Comparison of ENCODE assay signal across 3 cellular contexts in the genomic region with DNA sequence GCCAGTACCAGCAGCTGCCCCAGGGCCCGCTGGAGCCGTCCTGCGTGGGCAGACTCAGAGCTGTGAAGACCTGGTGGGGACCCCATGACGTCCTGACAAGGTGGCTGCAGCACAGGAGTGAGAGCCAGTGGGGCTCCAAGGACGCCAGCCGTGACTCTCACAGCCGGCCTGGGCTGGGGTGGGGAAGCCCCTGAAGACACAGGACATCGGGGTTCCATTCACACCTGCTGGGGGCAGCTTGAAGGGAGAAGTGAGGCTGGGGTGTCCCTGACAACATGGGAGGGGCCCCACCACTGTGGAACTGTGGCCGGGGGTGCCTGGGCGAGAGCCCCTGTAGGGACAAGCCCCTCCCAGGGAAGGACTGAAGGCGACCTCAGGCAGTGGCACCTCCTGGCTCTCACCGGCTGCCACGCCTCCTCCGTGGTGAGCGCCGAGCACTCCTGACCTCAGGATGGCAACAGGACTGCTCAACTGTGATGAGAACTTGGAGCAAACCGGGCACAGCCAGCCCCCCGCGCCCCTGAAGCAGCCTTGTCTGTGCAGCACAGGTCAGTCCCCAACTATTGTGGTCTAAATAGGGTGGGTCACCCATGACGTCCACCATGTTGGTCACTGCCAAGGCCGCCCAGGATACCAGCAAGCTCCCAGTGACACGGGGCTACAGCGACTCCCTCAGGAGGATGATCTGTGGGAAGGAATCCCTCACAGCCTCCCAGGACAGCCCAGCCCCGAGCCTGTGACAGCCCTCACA.
TF ChIP-seq lines count a peak whose summit lies in the region.

No MANE protein-coding gene starts in this region.

TF ChIP-seq in SK-N-SH, 30 proteins besides CTCF, POLR2A, EP300 and RAD21:
- no peak for TF ChIP-seq SMC3 (IDR thresholded peaks at IDR 0.05; ENCODE audit: low read depth, low read length)
- TF ChIP-seq ELF1 (IDR thresholded peaks at IDR 0.05): no peak
- TF ChIP-seq GATA2 (CRISPR knock-in tag; IDR thresholded peaks at IDR 0.05): no peak
- TF ChIP-seq RCOR1 (IDR thresholded peaks at IDR 0.05; ENCODE audit: low read length): no peak
- TF ChIP-seq TCF12 (IDR thresholded peaks at IDR 0.05): no peak
- TF ChIP-seq MXI1 (IDR thresholded peaks at IDR 0.05; ENCODE audit: low read depth, low read length): no peak

TF ChIP-seq in SK-N-SH treated with all-trans-retinoic acid at 6 μM for 48 hours, 23 proteins besides CTCF, POLR2A, EP300 and RAD21:
- no peak for TF ChIP-seq TOX (CRISPR knock-in tag; IDR thresholded peaks at IDR 0.05; ENCODE audit: borderline replicate concordance)
- no peak for TF ChIP-seq TCF4 (CRISPR knock-in tag; IDR thresholded peaks at IDR 0.05; ENCODE audit: borderline replicate concordance)
- no peak for TF ChIP-seq ZFP3 (CRISPR knock-in tag; IDR thresholded peaks at IDR 0.05)
- TF ChIP-seq ZFP30 (CRISPR knock-in tag; IDR thresholded peaks at IDR 0.05): no peak
- no peak for TF ChIP-seq ISL1 (CRISPR knock-in tag; IDR thresholded peaks at IDR 0.05)
- no peak for TF ChIP-seq ESRRG (CRISPR knock-in tag; IDR thresholded peaks at IDR 0.05)
- no peak for TF ChIP-seq PATZ1 (CRISPR knock-in tag; IDR thresholded peaks at IDR 0.05; ENCODE audit: borderline replicate concordance)
- no peak for TF ChIP-seq OSR1 (CRISPR knock-in tag; IDR thresholded peaks at IDR 0.05)
- no peak for TF ChIP-seq ZC3H10 (CRISPR knock-in tag; IDR thresholded peaks at IDR 0.05)
- TF ChIP-seq ZNF70 (CRISPR knock-in tag; IDR thresholded peaks at IDR 0.05): no peak
- TF ChIP-seq ZNF565 (CRISPR knock-in tag; conservative IDR thresholded peaks at IDR 0.05; ENCODE audit: low read depth): no peak
- no peak for TF ChIP-seq BACH2 (CRISPR knock-in tag; IDR thresholded peaks at IDR 0.05; ENCODE audit: borderline replicate concordance)
- TF ChIP-seq CREB5 (CRISPR knock-in tag; IDR thresholded peaks at IDR 0.05; ENCODE audit: low read depth): no peak
- TF ChIP-seq ZNF8 (CRISPR knock-in tag; IDR thresholded peaks at IDR 0.05): no peak
- no peak for TF ChIP-seq SNAI2 (CRISPR knock-in tag; IDR thresholded peaks at IDR 0.05)
- TF ChIP-seq GLIS3 (CRISPR knock-in tag; IDR thresholded peaks at IDR 0.05): no peak
- no peak for TF ChIP-seq CSRNP3 (CRISPR knock-in tag; IDR thresholded peaks at IDR 0.05)
- TF ChIP-seq PPARA (CRISPR knock-in tag; IDR thresholded peaks at IDR 0.05; ENCODE audit: borderline replicate concordance): no peak
- no peak for TF ChIP-seq CSDC2 (CRISPR knock-in tag; IDR thresholded peaks at IDR 0.05)
- TF ChIP-seq ARNTL (CRISPR knock-in tag; IDR thresholded peaks at IDR 0.05; ENCODE audit: borderline replicate concordance, low read depth): no peak

TF ChIP-seq in HepG2, 621 proteins besides CTCF, POLR2A, EP300 and RAD21:
- no peak for TF ChIP-seq ZKSCAN5 (CRISPR knock-in tag; IDR thresholded peaks at IDR 0.05)
- no peak for TF ChIP-seq NAIF1 (CRISPR knock-in tag; IDR thresholded peaks at IDR 0.05; ENCODE audit: borderline replicate concordance)
- no peak for TF ChIP-seq USF2 (IDR thresholded peaks at IDR 0.05; ENCODE audit: low read depth, low read length)
- no peak for TF ChIP-seq USF2 (CRISPR knock-in tag; IDR thresholded peaks at IDR 0.05; ENCODE audit: borderline replicate concordance)
- TF ChIP-seq ZBTB4 (CRISPR knock-in tag; IDR thresholded peaks at IDR 0.05; ENCODE audit: borderline replicate concordance): no peak
- TF ChIP-seq ZNF605 (CRISPR knock-in tag; IDR thresholded peaks at IDR 0.05): no peak
- TF ChIP-seq, protein P1, sequence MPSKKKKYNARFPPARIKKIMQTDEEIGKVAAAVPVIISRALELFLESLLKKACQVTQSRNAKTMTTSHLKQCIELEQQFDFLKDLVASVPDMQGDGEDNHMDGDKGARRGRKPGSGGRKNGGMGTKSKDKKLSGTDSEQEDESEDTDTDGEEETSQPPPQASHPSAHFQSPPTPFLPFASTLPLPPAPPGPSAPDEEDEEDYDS (CRISPR knock-in tag; IDR thresholded peaks at IDR 0.05): no peak
- TF ChIP-seq ZNF552 (CRISPR knock-in tag; IDR thresholded peaks at IDR 0.05; ENCODE audit: borderline replicate concordance): no peak
- TF ChIP-seq ZNF513 (CRISPR knock-in tag; conservative IDR thresholded peaks at IDR 0.05): no peak
- no peak for TF ChIP-seq MTF2 (CRISPR knock-in tag; IDR thresholded peaks at IDR 0.05; ENCODE audit: borderline replicate concordance)
- no peak for TF ChIP-seq ZFY (CRISPR knock-in tag; IDR thresholded peaks at IDR 0.05)
- no peak for TF ChIP-seq ZNF329 (CRISPR knock-in tag; IDR thresholded peaks at IDR 0.05; ENCODE audit: low read depth)
- TF ChIP-seq ZNF629 (CRISPR knock-in tag; conservative IDR thresholded peaks at IDR 0.05): no peak
- no peak for TF ChIP-seq ZNF3 (CRISPR knock-in tag; IDR thresholded peaks at IDR 0.05)
- TF ChIP-seq, protein P2, sequence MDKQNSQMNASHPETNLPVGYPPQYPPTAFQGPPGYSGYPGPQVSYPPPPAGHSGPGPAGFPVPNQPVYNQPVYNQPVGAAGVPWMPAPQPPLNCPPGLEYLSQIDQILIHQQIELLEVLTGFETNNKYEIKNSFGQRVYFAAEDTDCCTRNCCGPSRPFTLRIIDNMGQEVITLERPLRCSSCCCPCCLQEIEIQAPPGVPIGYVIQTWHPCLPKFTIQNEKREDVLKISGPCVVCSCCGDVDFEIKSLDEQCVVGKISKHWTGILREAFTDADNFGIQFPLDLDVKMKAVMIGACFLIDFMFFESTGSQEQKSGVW (CRISPR knock-in tag; IDR thresholded peaks at IDR 0.05; ENCODE audit: borderline replicate concordance): no peak
- no peak for TF ChIP-seq SYNCRIP (IDR thresholded peaks at IDR 0.05; ENCODE audit: insufficient read depth, low read depth, low read length)
- no peak for TF ChIP-seq ZBTB8A (CRISPR knock-in tag; IDR thresholded peaks at IDR 0.05; ENCODE audit: borderline replicate concordance, low read depth)
- no peak for TF ChIP-seq ZNF431 (CRISPR knock-in tag; IDR thresholded peaks at IDR 0.05; ENCODE audit: borderline replicate concordance, low read depth)
